In the genomic region with DNA sequence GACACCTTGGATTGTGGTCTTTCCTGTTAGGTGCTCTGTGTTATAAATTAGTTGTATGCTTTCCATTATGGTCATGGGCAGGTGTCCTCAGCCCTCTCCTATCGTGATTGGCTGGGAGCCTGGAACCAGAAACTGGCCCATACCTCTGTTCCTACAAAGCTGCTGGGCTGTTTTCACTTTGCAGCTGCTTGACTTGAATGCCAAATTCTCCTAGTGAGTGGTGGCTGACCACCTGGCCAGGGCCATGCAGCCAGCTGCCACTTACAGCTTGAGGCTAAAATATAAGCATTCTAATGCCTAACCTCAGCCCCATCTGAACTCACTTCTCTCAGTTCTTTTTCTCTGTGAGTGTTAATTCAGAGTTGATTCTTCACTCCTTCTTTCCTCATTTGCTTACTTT, we compare ENCODE assay signal across 15 cellular contexts.
DNase-seq lines count a peak whose midpoint lies in the region; ATAC-seq and TF ChIP-seq lines count a peak whose summit lies in the region.
"Had no signal": no experiment of that assay in that cellular context is flagged by ENCODE, and none has a peak within 500 bp of the region (broad histone marks: within the 10 kb centered on the region; RNA-seq: fewer than 3 reads in every experiment).

No MANE protein-coding gene starts in this region.

- H3K4me2 ChIP-seq in SK-N-SH, result no peak overlapping the region
- H3K4me2 ChIP-seq: hepatocyte had no signal

- H3K27ac ChIP-seq in SK-N-SH (ENCODE audit: low read depth in 2 of 2, low read length in 1 of 2), result no peak overlapping the region
- H3K27ac ChIP-seq in stomach, result no peak overlapping the region
- H3K27ac ChIP-seq in breast epithelium, result no peak overlapping the region
- H3K27ac ChIP-seq: hepatocyte had no signal

- DNase-seq in SK-N-SH, result no peak
- DNase-seq in NCI-H446 treated with DMSO at 0.1 percent for 48 hours (lab: John Stamatoyannopoulos, UW), result peak; percentile 56
- DNase-seq in astrocyte of the hippocampus (ENCODE audit: low read depth, low spot score), result peak; percentile 28
- DNase-seq in stomach, result peak; percentile 69
- DNase-seq in natural killer cell, result no peak
- DNase-seq in breast epithelium (ENCODE audit: low spot score in 2 of 2), result no peak
- DNase-seq in KBM-7, result no peak
- DNase-seq: activated CD4-positive, alpha-beta T cell treated with anti-CD3 and anti-CD28 coated beads for 48 hours; effector memory CD4-positive, alpha-beta T cell; MV-4-11; stimulated activated naive CD4-positive, alpha-beta T cell treated with Interleukin-2 at 50 U/mL for 16 hours had no signal

- H3K9ac ChIP-seq in SK-N-SH, result no peak overlapping the region

- TF ChIP-seq POLR2A in stomach (IDR thresholded peaks at IDR 0.05), result no peak
- TF ChIP-seq POLR2A in breast epithelium (IDR thresholded peaks at IDR 0.05), result no peak

- intact Hi-C loops in stomach (cut with DNase I; ENCODE audit: low total_unique reads) (no loop called here), natural killer cell (cut with micrococcal nuclease) (no loop called here), breast epithelium (cut with DNase I; ENCODE audit: low total_unique reads) (no loop called here)

- no peak overlapping the region for H2AFZ ChIP-seq in SK-N-SH (ENCODE audit: low read depth)
- H2AFZ ChIP-seq: hepatocyte had no signal

- H3K27me3 ChIP-seq in SK-N-SH (ENCODE audit: insufficient read depth) (no peaks in the 10 kb centered on the region), stomach (no peaks in the 10 kb centered on the region), breast epithelium (no peaks in the 10 kb centered on the region)
- H3K27me3 ChIP-seq: hepatocyte had no signal

- POLR2A ChIA-PET in SK-N-SH (lab: Yijun Ruan, JAX), result no interaction called here

- CTCF ChIA-PET in SK-N-SH (lab: Yijun Ruan, JAX), result interaction anchor here (0.5 to 1.7 kb wide), 3 partner anchors 7 to 27 kb away, joined by 3 to 4 read pairs (median 3); no protein-coding TSS in a partner anchor

- no peaks in the 10 kb centered on the region for H3K9me2 ChIP-seq in SK-N-SH

- H3K27me3 Mint-ChIP-seq in natural killer cell (ENCODE audit: low read depth in 2 of 2), result no peaks in the 10 kb centered on the region
- H3K27me3 Mint-ChIP-seq: activated naive CD4-positive, alpha-beta T cell treated with anti-CD3 and anti-CD28 coated beads, Interleukin-2, amount 50 U/mL, for 24 hours had no signal

- in situ Hi-C loops in KBM-7 (cut with MboI; ENCODE audit: low pct_unique_long_range_greater_than_20kb, low sequenced_read_pairs), result no loop called here

- peaks cover 9 to 16% of the 10 kb centered on the region in 2 donors for H3K9me3 Mint-ChIP-seq in natural killer cell

- TF ChIP-seq EP300 in SK-N-SH (IDR thresholded peaks at IDR 0.05; ENCODE audit: borderline replicate concordance in 1 of 2, low read depth in 1 of 2, low read length in 1 of 2) (no peak), stomach (IDR thresholded peaks at IDR 0.05) (no peak)

- H3K4me1 Mint-ChIP-seq in natural killer cell, result no peaks in the 10 kb centered on the region
- H3K4me1 Mint-ChIP-seq: activated naive CD4-positive, alpha-beta T cell treated with anti-CD3 and anti-CD28 coated beads, Interleukin-2, amount 50 U/mL, for 24 hours had no signal

- H3K9me3 ChIP-seq in SK-N-SH (no peaks in the 10 kb centered on the region), stomach (no peaks in the 10 kb centered on the region), breast epithelium (no peaks in the 10 kb centered on the region)

- no peak overlapping the region for H3K27ac Mint-ChIP-seq in natural killer cell
- H3K27ac Mint-ChIP-seq: activated naive CD4-positive, alpha-beta T cell treated with anti-CD3 and anti-CD28 coated beads, Interleukin-2, amount 50 U/mL, for 24 hours had no signal

- H3K79me2 ChIP-seq in SK-N-SH (ENCODE audit: insufficient read depth), result no peaks in the 10 kb centered on the region
- H3K79me2 ChIP-seq: hepatocyte had no signal

- H3F3A ChIP-seq in SK-N-SH (replicated peaks; ENCODE audit: insufficient read depth), result no peaks in the 10 kb centered on the region

- no peaks in the 10 kb centered on the region for H4K20me1 ChIP-seq in SK-N-SH (ENCODE audit: insufficient read depth)

- peaks cover 0 to 11% of the 10 kb centered on the region in 2 experiments; a peak in 2 of 4 replicates for H3K4me1 ChIP-seq in SK-N-SH (ENCODE audit: control insufficient read depth in 1 of 2, insufficient read depth in 2 of 2, low read depth in 1 of 2, low read length in 1 of 2)
- peaks cover 0 to 17% (median 0%) of the 10 kb centered on the region in 4 donors for H3K4me1 ChIP-seq in stomach
- H3K4me1 ChIP-seq in breast epithelium, result no peaks in the 10 kb centered on the region

- no peak overlapping the region for H3K4me3 ChIP-seq in SK-N-SH (ENCODE audit: low read depth in 2 of 2, low read length in 1 of 2)
- H3K4me3 ChIP-seq in stomach, result no peak overlapping the region
- H3K4me3 ChIP-seq in breast epithelium, result no peak overlapping the region
- H3K4me3 ChIP-seq: hepatocyte had no signal

- 71% methylated on average over 1 of the region's 1 CpG for WGBS in SK-N-SH (ENCODE audit: low lambda C conversion rate)
- WGBS in stomach, 5 donors, result 36 to 58% (median 44%) methylated on average over 1 of the region's 1 CpG

- no peak for TF ChIP-seq CTCF in SK-N-SH (IDR thresholded peaks at IDR 0.05)
- no peak for TF ChIP-seq CTCF in stomach (IDR thresholded peaks at IDR 0.05)
- TF ChIP-seq CTCF in natural killer cell (IDR thresholded peaks at IDR 0.05), result no peak
- no peak for TF ChIP-seq CTCF in breast epithelium (IDR thresholded peaks at IDR 0.05)

- H3K36me3 ChIP-seq in SK-N-SH (replicated peaks in 1 of 2; ENCODE audit: control insufficient read depth in 1 of 2, insufficient read depth in 2 of 2, low read length in 1 of 2), result no peaks in the 10 kb centered on the region
- H3K36me3 ChIP-seq in stomach, result no peaks in the 10 kb centered on the region
- no peaks in the 10 kb centered on the region for H3K36me3 ChIP-seq in breast epithelium

- ATAC-seq in SK-N-SH treated with all-trans-retinoic acid at 6 μM for 48 hours (no peak), natural killer cell (no peak)
- ATAC-seq: Right ventricle myocardium inferior had no signal

- TF ChIP-seq RAD21 in SK-N-SH (IDR thresholded peaks at IDR 0.05; ENCODE audit: low read length), result no peak

- H3K36me3 Mint-ChIP-seq in natural killer cell, result no peaks in the 10 kb centered on the region
- H3K36me3 Mint-ChIP-seq: activated naive CD4-positive, alpha-beta T cell treated with anti-CD3 and anti-CD28 coated beads, Interleukin-2, amount 50 U/mL, for 24 hours had no signal

- H3K4me3 Mint-ChIP-seq in natural killer cell, result no peak overlapping the region
- H3K4me3 Mint-ChIP-seq: activated naive CD4-positive, alpha-beta T cell treated with anti-CD3 and anti-CD28 coated beads, Interleukin-2, amount 50 U/mL, for 24 hours had no signal

TF ChIP-seq in SK-N-SH, 30 proteins besides CTCF, POLR2A, EP300 and RAD21:
- peak; percentile 68; the same call in 1 of the 2 replicates for TF ChIP-seq RCOR1 (IDR thresholded peaks at IDR 0.05; ENCODE audit: low read length)
- TF ChIP-seq NFIC (IDR thresholded peaks at IDR 0.05; ENCODE audit: borderline replicate concordance), result no peak

TF ChIP-seq in SK-N-SH treated with all-trans-retinoic acid at 6 μM for 48 hours, 23 proteins besides CTCF, POLR2A, EP300 and RAD21 (continues in another document):
- TF ChIP-seq, protein P1, sequence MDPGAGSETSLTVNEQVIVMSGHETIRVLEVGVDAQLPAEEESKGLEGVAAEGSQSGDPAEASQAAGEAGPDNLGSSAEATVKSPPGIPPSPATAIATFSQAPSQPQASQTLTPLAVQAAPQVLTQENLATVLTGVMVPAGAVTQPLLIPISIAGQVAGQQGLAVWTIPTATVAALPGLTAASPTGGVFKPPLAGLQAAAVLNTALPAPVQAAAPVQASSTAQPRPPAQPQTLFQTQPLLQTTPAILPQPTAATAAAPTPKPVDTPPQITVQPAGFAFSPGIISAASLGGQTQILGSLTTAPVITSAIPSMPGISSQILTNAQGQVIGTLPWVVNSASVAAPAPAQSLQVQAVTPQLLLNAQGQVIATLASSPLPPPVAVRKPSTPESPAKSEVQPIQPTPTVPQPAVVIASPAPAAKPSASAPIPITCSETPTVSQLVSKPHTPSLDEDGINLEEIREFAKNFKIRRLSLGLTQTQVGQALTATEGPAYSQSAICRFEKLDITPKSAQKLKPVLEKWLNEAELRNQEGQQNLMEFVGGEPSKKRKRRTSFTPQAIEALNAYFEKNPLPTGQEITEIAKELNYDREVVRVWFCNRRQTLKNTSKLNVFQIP (CRISPR knock-in tag; IDR thresholded peaks at IDR 0.05; ENCODE audit: borderline replicate concordance, low read depth), result no peak
- TF ChIP-seq RARB (CRISPR knock-in tag; IDR thresholded peaks at IDR 0.05) (no peak), ZNF70 (CRISPR knock-in tag; IDR thresholded peaks at IDR 0.05) (no peak), SNAI2 (CRISPR knock-in tag; IDR thresholded peaks at IDR 0.05) (no peak), TCF4 (CRISPR knock-in tag; IDR thresholded peaks at IDR 0.05; ENCODE audit: borderline replicate concordance) (no peak), TOX (CRISPR knock-in tag; IDR thresholded peaks at IDR 0.05; ENCODE audit: borderline replicate concordance) (no peak)
- TF ChIP-seq, protein P2, sequence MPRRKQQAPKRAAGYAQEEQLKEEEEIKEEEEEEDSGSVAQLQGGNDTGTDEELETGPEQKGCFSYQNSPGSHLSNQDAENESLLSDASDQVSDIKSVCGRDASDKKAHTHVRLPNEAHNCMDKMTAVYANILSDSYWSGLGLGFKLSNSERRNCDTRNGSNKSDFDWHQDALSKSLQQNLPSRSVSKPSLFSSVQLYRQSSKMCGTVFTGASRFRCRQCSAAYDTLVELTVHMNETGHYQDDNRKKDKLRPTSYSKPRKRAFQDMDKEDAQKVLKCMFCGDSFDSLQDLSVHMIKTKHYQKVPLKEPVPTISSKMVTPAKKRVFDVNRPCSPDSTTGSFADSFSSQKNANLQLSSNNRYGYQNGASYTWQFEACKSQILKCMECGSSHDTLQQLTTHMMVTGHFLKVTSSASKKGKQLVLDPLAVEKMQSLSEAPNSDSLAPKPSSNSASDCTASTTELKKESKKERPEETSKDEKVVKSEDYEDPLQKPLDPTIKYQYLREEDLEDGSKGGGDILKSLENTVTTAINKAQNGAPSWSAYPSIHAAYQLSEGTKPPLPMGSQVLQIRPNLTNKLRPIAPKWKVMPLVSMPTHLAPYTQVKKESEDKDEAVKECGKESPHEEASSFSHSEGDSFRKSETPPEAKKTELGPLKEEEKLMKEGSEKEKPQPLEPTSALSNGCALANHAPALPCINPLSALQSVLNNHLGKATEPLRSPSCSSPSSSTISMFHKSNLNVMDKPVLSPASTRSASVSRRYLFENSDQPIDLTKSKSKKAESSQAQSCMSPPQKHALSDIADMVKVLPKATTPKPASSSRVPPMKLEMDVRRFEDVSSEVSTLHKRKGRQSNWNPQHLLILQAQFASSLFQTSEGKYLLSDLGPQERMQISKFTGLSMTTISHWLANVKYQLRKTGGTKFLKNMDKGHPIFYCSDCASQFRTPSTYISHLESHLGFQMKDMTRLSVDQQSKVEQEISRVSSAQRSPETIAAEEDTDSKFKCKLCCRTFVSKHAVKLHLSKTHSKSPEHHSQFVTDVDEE (CRISPR knock-in tag; IDR thresholded peaks at IDR 0.05), result no peak

Comparison
In these comparisons a context has a peak if more than half of its experiments do, and no peak if none do; other contexts are left out.
1. DNase-seq: peak in NCI-H446 treated with DMSO at 0.1 percent for 48 hours (single experiment), astrocyte of the hippocampus (single experiment) and stomach (single experiment); none in SK-N-SH (single experiment), natural killer cell (single experiment), breast epithelium (0 of 2) and KBM-7 (single experiment).